Comparison of ENCODE assay signal across 15 cellular contexts in the genomic region with DNA sequence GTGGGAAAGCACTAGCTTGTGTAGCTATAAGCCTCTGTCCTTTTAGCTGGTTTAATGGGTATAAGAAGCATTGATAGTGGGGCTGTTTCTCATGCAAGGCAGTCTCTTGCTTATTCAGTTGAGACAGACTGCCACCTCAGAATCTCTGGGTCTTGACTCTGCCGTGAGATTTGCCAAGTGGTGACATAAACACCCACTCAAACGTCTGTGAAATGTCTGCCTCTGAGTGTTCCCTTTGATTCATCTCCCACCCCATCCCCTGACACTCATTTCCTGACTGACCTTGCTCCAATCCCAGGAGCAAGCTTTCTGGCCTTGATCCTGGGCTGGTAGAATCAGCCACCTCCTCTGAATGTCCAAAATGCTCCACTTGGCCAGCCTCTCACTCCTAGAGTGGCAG.
DNase-seq lines count a peak whose midpoint lies in the region; ATAC-seq and TF ChIP-seq lines count a peak whose summit lies in the region.
"Had no signal": no experiment of that assay in that cellular context is flagged by ENCODE, and none has a peak within 500 bp of the region (broad histone marks: within the 10 kb centered on the region; RNA-seq: fewer than 3 reads in every experiment).

No MANE protein-coding gene starts in this region.

- no peaks in the 10 kb centered on the region for H3K27me3 ChIP-seq in heart right ventricle
- H3K27me3 ChIP-seq: Peyer's patch had no signal

- 4 to 7% methylated on average over 2 of the region's 2 CpGs for WGBS in heart right ventricle, 2 donors

- in situ Hi-C loops in astrocyte of the spinal cord (cut with HindIII; ENCODE audit: low sequenced_read_pairs) = no loop called here
- in situ Hi-C loops in G401 (cut with HindIII; ENCODE audit: low sequenced_read_pairs) = no loop called here

- TF ChIP-seq POLR2A in GM18505 (IDR thresholded peaks at IDR 0.05; ENCODE audit: borderline replicate concordance, extremely low read depth, insufficient read depth, insufficient read length) = no peak

- H3K36me3 ChIP-seq in heart right ventricle = no peaks in the 10 kb centered on the region
- H3K36me3 ChIP-seq: Peyer's patch had no signal

- no peak overlapping the region for H3K27ac ChIP-seq in heart right ventricle
- H3K27ac ChIP-seq: Peyer's patch, psoas muscle had no signal

- H3K4me3 ChIP-seq in astrocyte of the spinal cord (ENCODE audit: low read depth, low read length) = no peak overlapping the region
- no peak overlapping the region for H3K4me3 ChIP-seq in heart right ventricle
- H3K4me3 ChIP-seq: Peyer's patch, psoas muscle had no signal

- TF ChIP-seq CTCF in astrocyte of the spinal cord (IDR thresholded peaks at IDR 0.05; ENCODE audit: low read depth, low read length) (no peak), heart right ventricle (IDR thresholded peaks at IDR 0.05) (no peak)

- H3K4me1 ChIP-seq in heart right ventricle = peaks cover 0 to 41% (median 22%) of the 10 kb centered on the region in 9 donors
- H3K4me1 ChIP-seq: Peyer's patch had no signal

- peaks cover 0 to 31% (median 13%) of the 10 kb centered on the region in 11 donors for H3K9me3 ChIP-seq in heart right ventricle
- H3K9me3 ChIP-seq: Peyer's patch had no signal

- DNase-seq in HCEC 1CT (peak; percentile 30), astrocyte of the spinal cord (ENCODE audit: low read depth, low spot score) (peak; percentile 20), heart right ventricle (peak in 1 of 2 donors; percentile 20), stromal cell of bone marrow (ENCODE audit: low read depth) (peak; percentile 55), posterior cingulate gyrus (no peak), G401 (ENCODE audit: low spot score) (no peak)
- DNase-seq: activated CD4-positive, alpha-beta T cell treated with anti-CD3 and anti-CD28 coated beads for 4 hours; activated T-cell treated with anti-CD3 and anti-CD28 coated beads, Interleukin-2, amount 50 U/mL, for 1 hour; CD4-positive, CD25-positive, alpha-beta regulatory T cell; islet precursor cell; NCI-H510A; Peyer's patch; psoas muscle; T-helper 17 cell had no signal

- intact Hi-C loops in heart right ventricle (cut with DNase I) (no loop called here), posterior cingulate gyrus (cut with DNase I) (no loop called here)

- ATAC-seq in heart right ventricle (peak in 7 of 8 donors; percentile 38 to 92 (median 64)), GM18505 (IDR thresholded peaks at IDR 0.05; ENCODE audit: unreplicated experiment) (no peak)
- ATAC-seq: psoas muscle, T-helper 17 cell had no signal

Comparison
In these comparisons a context has a peak if more than half of its experiments do, and no peak if none do; other contexts are left out.
1. DNase-seq: peak in HCEC 1CT (single experiment), astrocyte of the spinal cord (single experiment) and stromal cell of bone marrow (single experiment); none in posterior cingulate gyrus (0 of 10) and G401 (single experiment).